In the genomic region with DNA sequence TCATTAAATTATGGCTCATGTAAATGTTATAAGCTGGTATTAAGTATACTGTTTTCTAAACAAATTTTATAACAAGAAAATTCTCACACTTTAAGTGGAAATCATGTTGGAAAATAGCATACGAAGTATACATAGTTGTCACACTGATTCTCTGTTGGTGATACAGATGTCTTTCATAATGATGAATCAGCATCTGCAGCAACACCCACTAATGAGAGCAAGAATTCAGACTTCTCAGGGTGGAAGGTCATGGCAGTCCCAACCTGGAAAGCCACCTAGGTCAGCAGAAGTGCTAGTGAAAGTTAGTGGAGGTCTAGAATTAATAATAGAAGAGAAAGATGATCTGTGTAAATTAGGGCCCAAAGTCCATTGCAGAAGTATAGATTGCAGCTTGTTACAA, we compare ENCODE assay signal across 26 cellular contexts.
"Had no signal": no experiment of that assay in that cellular context is flagged by ENCODE, and none has a peak within 500 bp of the region (broad histone marks: within the 10 kb centered on the region; RNA-seq: fewer than 3 reads in every experiment).

No MANE protein-coding gene starts in this region.

- H3K27ac ChIP-seq: coronary artery, dorsolateral prefrontal cortex, epithelial cell of prostate, esophagus squamous epithelium, gastrocnemius medialis, heart right ventricle, left lung, lower lobe of right lung had no signal

- H3K27me3 ChIP-seq: dorsolateral prefrontal cortex, esophagus squamous epithelium, gastrocnemius medialis, heart right ventricle, left lung had no signal

- H3K4me1 ChIP-seq: esophagus squamous epithelium, gastrocnemius medialis, heart right ventricle, left lung, lower lobe of right lung had no signal

- ATAC-seq: esophagus mucosa, gastrocnemius medialis, heart right ventricle, left cardiac atrium, left lung, left ventricle myocardium superior, lower lobe of right lung, mucosa of descending colon had no signal

- H3K4me3 ChIP-seq: coronary artery, dorsolateral prefrontal cortex, esophagus squamous epithelium, gastrocnemius medialis, heart right ventricle, left lung, lower lobe of right lung, mucosa of descending colon had no signal

- FAIRE-seq: endothelial cell of umbilical vein, islet of Langerhans, keratinocyte had no signal

- H3K9me3 ChIP-seq: esophagus squamous epithelium, gastrocnemius medialis, heart right ventricle, left lung, lower lobe of right lung, mucosa of descending colon had no signal

- DNase-seq: dermis blood vessel endothelial cell; dorsolateral prefrontal cortex; effector CD4-positive, alpha-beta T cell; effector memory CD4-positive, alpha-beta T cell; erythroblast; esophagus squamous epithelium; foreskin fibroblast; foreskin melanocyte; gastrocnemius medialis; glutamatergic neuron; head of caudate nucleus; heart right ventricle; hippocampal formation; left cardiac atrium; left lung; left ventricle myocardium superior; lower lobe of right lung; mesenchymal stem cell; mucosa of descending colon; naive B cell had no signal

- H3K36me3 ChIP-seq: esophagus squamous epithelium, gastrocnemius medialis, heart right ventricle, left lung, lower lobe of right lung had no signal
